Comparison of ENCODE assay signal across 26 cellular contexts in genomic region chr6:53707108-53707897, GRCh38.
"Had no signal": no experiment of that assay in that cellular context is flagged by ENCODE, and none has a peak within 500 bp of the region (broad histone marks: within the 10 kb centered on the region; RNA-seq: fewer than 3 reads in every experiment).

No MANE protein-coding gene starts in this region.

- DNase-seq: activated B cell treated with CpG ODN at 0.5 μM for 24 hours; activated CD4-positive, alpha-beta T cell treated with anti-CD3 and anti-CD28 coated beads for 1 hour; activated CD4-positive, alpha-beta T cell treated with anti-CD3 and anti-CD28 coated beads, Interleukin-2, amount 10 ng/mL, durations not matched to agents 24 days and 14 days; activated CD4-positive, alpha-beta T cell treated with anti-CD3 and anti-CD28 coated beads, Interleukin-2, amount 50 U/mL, for 48 hours; activated CD8-positive, alpha-beta memory T cell treated with anti-CD3 and anti-CD28 coated beads, Interleukin-2, amount 10 ng/mL, durations not matched to agents 7 days and 5 days; activated effector memory CD4-positive, alpha-beta T cell treated with Interleukin-2 at 50 U/mL for 16 hours; activated naive CD4-positive, alpha-beta T cell; activated T-cell treated with anti-CD3 and anti-CD28 coated beads, Interleukin-2, amount 50 U/mL, for 24 hours; amniotic stem cell; Kasumi-1; KBM-7; NCI-H1092 treated with DMSO at 0.1 percent for 48 hours; NCI-H1417 treated with DMSO at 0.1 percent for 48 hours; NCI-H1694; NCI-H2029; NCI-H2107; NCI-H2171 treated with DMSO at 0.1 percent for 48 hours; NCI-H226; NCI-H510A; NCI-H526 treated with DMSO at 0.1 percent for 48 hours; NCI-H82; OCI-M1; SHP77 treated with DMSO at 0.1 percent for 48 hours; T-helper 17 cell; T-helper 9 cell had no signal

- ATAC-seq: activated CD8-positive, alpha-beta memory T cell treated with anti-CD3 and anti-CD28 coated beads, Interleukin-2, amount 10 ng/mL, durations not matched to agents 7 days and 5 days; T-helper 17 cell had no signal

- H3K27me3 ChIP-seq: ascending aorta had no signal

- H3K9me3 ChIP-seq: ascending aorta had no signal

- H3K4me3 ChIP-seq: ascending aorta had no signal

- H3K36me3 ChIP-seq: ascending aorta had no signal

- H3K27ac ChIP-seq: ascending aorta had no signal

- H3K4me1 ChIP-seq: ascending aorta had no signal
